Comparison of ENCODE assay signal across 12 cellular contexts in genomic region chr10:614772-615582, GRCh38.
DNase-seq lines count a peak whose midpoint lies in the region; ATAC-seq, FAIRE-seq and TF ChIP-seq lines count a peak whose summit lies in the region.
"Had no signal": no experiment of that assay in that cellular context is flagged by ENCODE, and none has a peak within 500 bp of the region (broad histone marks: within the 10 kb centered on the region; RNA-seq: fewer than 3 reads in every experiment).

No MANE protein-coding gene starts in this region.

- H3K79me2 ChIP-seq in HepG2 (ENCODE audit: insufficient read depth, low read length), result no peaks in the 10 kb centered on the region
- H3K79me2 ChIP-seq in OCI-LY7 (ENCODE audit: insufficient read depth, low read depth, low read length), result no peaks in the 10 kb centered on the region

- H3K9me2 ChIP-seq in OCI-LY7 (ENCODE audit: insufficient read depth, low read length), result no peaks in the 10 kb centered on the region

- ATAC-seq in HepG2 (no peak), psoas muscle (peak; percentile 17 to 67 (median 62))

- DNase-seq in C1 segment of cervical spinal cord (lab: John Stamatoyannopoulos, UW) (peak in 11 of 14 donors; percentile 35 to 90 (median 77)), anterior cingulate cortex (lab: John Stamatoyannopoulos, UW) (peak in 53 of 58 donors; percentile 26 to 94 (median 77)), HepG2 (ENCODE audit: low spot score) (no peak), psoas muscle (peak; percentile 65 to 79), OCI-LY7 (ENCODE audit: low spot score) (no peak), mucosa of gallbladder (ENCODE audit: low spot score) (no peak), NCI-H82 (lab: John Stamatoyannopoulos, UW) (no peak), coronary artery (ENCODE audit: low spot score) (no peak)
- DNase-seq: activated CD4-positive, alpha-beta T cell treated with anti-CD3 and anti-CD28 coated beads, Interleukin-2, amount 10 ng/mL, durations not matched to agents 24 days and 14 days; central memory CD4-positive, alpha-beta T cell; stimulated activated CD4-positive, alpha-beta T cell treated with anti-CD3 and anti-CD28 coated beads, Interleukin-1b, Interleukin-23, amount 100 ng/mL, for 48 hours had no signal

- H3K9ac ChIP-seq in HepG2 (ENCODE audit: insufficient read depth, low read depth, low read length), result no peak overlapping the region
- H3K9ac ChIP-seq: BLaER1 had no signal

- in situ Hi-C loops in HepG2 (cut with HindIII; ENCODE audit: extremely low pct_ligation_motif_present, low pct_unique_long_range_greater_than_20kb), result no loop called here

- intact Hi-C loops in HepG2 (cut with micrococcal nuclease; ENCODE audit: unreplicated experiment) (no loop called here), psoas muscle (cut with DNase I) (loop anchor here in 1 of 2 donors (2.0 to 10.0 kb wide), 2 partner anchors 26 to 170 kb away; no protein-coding TSS in a partner anchor), OCI-LY7 (cut with micrococcal nuclease; ENCODE audit: unreplicated experiment) (loop anchor here (5.0 kb wide), 1 partner anchor 88 kb away; no protein-coding TSS in a partner anchor)

- H3K4me2 ChIP-seq in HepG2 (ENCODE audit: low read depth, low read length) (no peak overlapping the region), OCI-LY7 (ENCODE audit: low read length) (no peak overlapping the region)
- H3K4me2 ChIP-seq: BLaER1 had no signal

- no TSS peak for BruUV-seq in HepG2 (replicated peaks; lab: Mats Ljungman, UMichigan)
- no TSS peak for BruUV-seq in OCI-LY7 (replicated peaks; lab: Mats Ljungman, UMichigan)

- H4K20me1 ChIP-seq in HepG2 (ENCODE audit: insufficient read depth, low read length) (no peaks in the 10 kb centered on the region), OCI-LY7 (ENCODE audit: insufficient read depth, low read length) (no peaks in the 10 kb centered on the region)

- no peaks in the 10 kb centered on the region for H3K9me3 ChIP-seq in HepG2 (ENCODE audit: low read length)
- H3K9me3 ChIP-seq in psoas muscle, result no peaks in the 10 kb centered on the region
- no peaks in the 10 kb centered on the region for H3K9me3 ChIP-seq in OCI-LY7 (ENCODE audit: low read length)
- H3K9me3 ChIP-seq: BLaER1 had no signal

- H3K27ac ChIP-seq in HepG2 (ENCODE audit: extremely low read length, insufficient read depth, low read length) (no peak overlapping the region), psoas muscle (no peak overlapping the region), OCI-LY7 (ENCODE audit: low read depth, low read length, poor library complexity, severe bottlenecking) (no peak overlapping the region), coronary artery (no peak overlapping the region)
- H3K27ac ChIP-seq: BLaER1 had no signal

- H2AFZ ChIP-seq in HepG2 (ENCODE audit: low read length) (no peak overlapping the region), OCI-LY7 (ENCODE audit: low read length) (no peak overlapping the region)

- H3K4me1 ChIP-seq in HepG2 (ENCODE audit: insufficient read depth, low read length) (no peaks in the 10 kb centered on the region), psoas muscle (peaks cover 72% of the 10 kb centered on the region), OCI-LY7 (ENCODE audit: insufficient read depth, low read length, poor library complexity, severe bottlenecking) (peaks cover 6% of the 10 kb centered on the region)

- CTCF ChIA-PET in HepG2 (lab: Yijun Ruan, JAX; ENCODE audit: low intra/inter-chr PET ratio, low total read pairs) (no interaction called here), OCI-LY7 (lab: Charles Lee; ENCODE audit: unreplicated experiment) (interaction anchor here (0.7 kb wide), 1 partner anchor 18 kb away, joined by 3 read pairs; no protein-coding TSS in a partner anchor)

- WGBS in HepG2 (ENCODE audit: low lambda C conversion rate), result 91% methylated on average over 20 of the region's 25 CpGs
- 55 to 70% (median 65%) methylated on average over 25 of the region's 25 CpGs for WGBS in psoas muscle, 3 donors

- TF ChIP-seq RAD21 in HepG2 (CRISPR knock-in tag; IDR thresholded peaks at IDR 0.05), result no peak

- no peaks in the 10 kb centered on the region for H3K27me3 ChIP-seq in HepG2 (ENCODE audit: control insufficient read depth in 1 of 2, insufficient read depth in 2 of 2, low read length in 2 of 2)
- no peaks in the 10 kb centered on the region for H3K27me3 ChIP-seq in psoas muscle (ENCODE audit: insufficient read depth in 3 of 3, low read length in 2 of 3)

- TF ChIP-seq EP300 in HepG2 (IDR thresholded peaks at IDR 0.05; ENCODE audit: low read depth in 2 of 2, low read length in 2 of 2), result no peak
- no peak for TF ChIP-seq EP300 in HepG2 (CRISPR knock-in tag; IDR thresholded peaks at IDR 0.05; ENCODE audit: borderline replicate concordance)

- POLR2A ChIA-PET in HepG2 (lab: Yijun Ruan, JAX), result no interaction called here
- POLR2A ChIA-PET in OCI-LY7 (lab: Charles Lee), result no interaction called here

- no peak for TF ChIP-seq CTCF in HepG2 (CRISPR knock-in tag; IDR thresholded peaks at IDR 0.05)
- TF ChIP-seq CTCF in psoas muscle (IDR thresholded peaks at IDR 0.05), result no peak
- TF ChIP-seq CTCF in OCI-LY7 (conservative IDR thresholded peaks at IDR 0.05; ENCODE audit: low read length), result no peak
- no peak for TF ChIP-seq CTCF in coronary artery (IDR thresholded peaks at IDR 0.05)

- no peak overlapping the region for H3K4me3 ChIP-seq in HepG2 (replicated peaks in 1 of 3; ENCODE audit: insufficient read depth in 1 of 3, low read depth in 2 of 3, low read length in 3 of 3)
- no peak overlapping the region for H3K4me3 ChIP-seq in psoas muscle
- no peak overlapping the region for H3K4me3 ChIP-seq in OCI-LY7 (ENCODE audit: low read depth, low read length, poor library complexity, severe bottlenecking)
- H3K4me3 ChIP-seq in coronary artery, result no peak overlapping the region
- H3K4me3 ChIP-seq: BLaER1 had no signal

- no peak for TF ChIP-seq POLR2A in HepG2 (IDR thresholded peaks at IDR 0.05; ENCODE audit: insufficient read depth in 1 of 2, low read depth in 2 of 2, low read length in 2 of 2)

- FAIRE-seq in HepG2 (lab: Jason Lieb, UNC), result no peak

- H3K36me3 ChIP-seq in HepG2 (replicated peaks in 1 of 2; ENCODE audit: control insufficient read depth in 1 of 2, insufficient read depth in 2 of 2, low read length in 2 of 2), result no peaks in the 10 kb centered on the region
- no peaks in the 10 kb centered on the region for H3K36me3 ChIP-seq in psoas muscle (ENCODE audit: insufficient read depth in 1 of 2, low read depth in 1 of 2)
- no peaks in the 10 kb centered on the region for H3K36me3 ChIP-seq in OCI-LY7 (ENCODE audit: insufficient read depth, low read length)

TF ChIP-seq in HepG2, 621 proteins besides CTCF, POLR2A, EP300 and RAD21:
- no peak for TF ChIP-seq SP5 (CRISPR knock-in tag; IDR thresholded peaks at IDR 0.05; ENCODE audit: borderline replicate concordance, low read depth)
- TF ChIP-seq CREB1 (IDR thresholded peaks at IDR 0.05), result 0 out of 2 replicates have a peak, but pooled peaks have one; percentile 15
- TF ChIP-seq CREB1 (CRISPR knock-in tag; IDR thresholded peaks at IDR 0.05), result no peak
- TF ChIP-seq ATF7-NPFF (CRISPR knock-in tag; IDR thresholded peaks at IDR 0.05; ENCODE audit: low read depth), result no peak

Comparison
In these comparisons a context has a peak if more than half of its experiments do, and no peak if none do; other contexts are left out.
1. DNase-seq: peak in C1 segment of cervical spinal cord (11 of 14), anterior cingulate cortex (53 of 58) and psoas muscle (2 of 2); none in HepG2 (single experiment), OCI-LY7 (single experiment), mucosa of gallbladder (single experiment), NCI-H82 (single experiment) and coronary artery (single experiment).